9 cellular contexts compared by ENCODE assay signal in genomic region chr4:3304831-3305609, GRCh38. TPM values are rescaled to one million over a fixed set of nuclear protein-coding genes. Genes with fewer than 3 reads are reported as not detected.
DNase-seq lines count a peak whose midpoint lies in the region; ATAC-seq, FAIRE-seq and TF ChIP-seq lines count a peak whose summit lies in the region.
"Had no signal": no experiment of that assay in that cellular context is flagged by ENCODE, and none has a peak within 500 bp of the region (broad histone marks: within the 10 kb centered on the region; RNA-seq: fewer than 3 reads in every experiment).

No MANE protein-coding gene starts in this region.

- no peak overlapping the region for H4K8ac ChIP-seq in neuronal stem cell (ENCODE audit: low read depth, low read length)

- peak overlapping the region; percentile 19; the same call in 1 of the 2 replicates for H3K4me2 ChIP-seq in OCI-LY7 (ENCODE audit: low read length)
- no peak overlapping the region for H3K4me2 ChIP-seq in neuronal stem cell (ENCODE audit: insufficient read depth, low read length, poor library complexity, severe bottlenecking)

- H3K27ac ChIP-seq in CD8-positive, alpha-beta T cell (ENCODE audit: low read depth, low read length) = no peak overlapping the region
- peak overlapping the region; percentile 12 for H3K27ac ChIP-seq in OCI-LY7 (ENCODE audit: low read depth, low read length, poor library complexity, severe bottlenecking)
- no peak overlapping the region for H3K27ac ChIP-seq in neuronal stem cell (replicated peaks; ENCODE audit: low read length)
- H3K27ac ChIP-seq in small intestine (ENCODE audit: low read depth in 1 of 2, low read length in 1 of 2) = peak overlapping the region in 1 of 2 donors; percentile 6

- no peak overlapping the region for H2BK5ac ChIP-seq in neuronal stem cell (ENCODE audit: low read length)

- CTCF ChIA-PET in CD8-positive, alpha-beta T cell (lab: Charles Lee) = interaction anchor here (0.8 kb wide), 1 partner anchor 376 kb away, joined by 3 read pairs; no protein-coding TSS in a partner anchor
- CTCF ChIA-PET in OCI-LY7 (lab: Charles Lee; ENCODE audit: unreplicated experiment) = no interaction called here

- DNase-seq in CD8-positive, alpha-beta T cell = peak in 1 of 7 experiments; percentile 7
- no peak for DNase-seq in OCI-LY7 (ENCODE audit: low spot score)
- DNase-seq in fibroblast of pulmonary artery (ENCODE audit: low read depth) = peak; percentile 49
- DNase-seq in neuronal stem cell (ENCODE audit: low spot score) = no peak
- DNase-seq in HFFc6 = no peak
- no peak for DNase-seq in NOMO-1 treated with dmso at 0.1 percent for 144 hours (lab: John Stamatoyannopoulos, UW; ENCODE audit: unreplicated experiment)
- no peak for DNase-seq in small intestine
- DNase-seq: activated CD4-positive, alpha-beta T cell treated with anti-CD3 and anti-CD28 coated beads for 1 hour had no signal

- no peaks in the 10 kb centered on the region for H3K9me2 ChIP-seq in OCI-LY7 (ENCODE audit: insufficient read depth, low read length)

- no peak overlapping the region for H3K9ac ChIP-seq in neuronal stem cell (ENCODE audit: low read depth, low read length, poor library complexity)

- no TSS peak for BruUV-seq in OCI-LY7 (replicated peaks; lab: Mats Ljungman, UMichigan)

- TF ChIP-seq POLR2A in GM18505 (IDR thresholded peaks at IDR 0.05; ENCODE audit: borderline replicate concordance, extremely low read depth, insufficient read depth, insufficient read length) = no peak

- no peaks in the 10 kb centered on the region for H3K36me3 ChIP-seq in CD8-positive, alpha-beta T cell (ENCODE audit: insufficient read depth, low read length)
- H3K36me3 ChIP-seq in OCI-LY7 (ENCODE audit: insufficient read depth, low read length) = no peaks in the 10 kb centered on the region
- no peaks in the 10 kb centered on the region for H3K36me3 ChIP-seq in neuronal stem cell (replicated peaks in 1 of 2; ENCODE audit: control insufficient read depth in 2 of 2, insufficient read depth in 2 of 2, low read length in 2 of 2)
- no peaks in the 10 kb centered on the region for H3K36me3 ChIP-seq in small intestine (ENCODE audit: control insufficient read depth in 2 of 2, insufficient read depth in 2 of 2, low read length in 2 of 2)

- peak overlapping the region; percentile 34 for H2AK5ac ChIP-seq in neuronal stem cell (ENCODE audit: low read depth, low read length)

- peak overlapping the region; percentile 92 for H3K18ac ChIP-seq in neuronal stem cell (ENCODE audit: low read length)

- H2AFZ ChIP-seq in OCI-LY7 (ENCODE audit: low read length) (peak overlapping the region; percentile 91), neuronal stem cell (ENCODE audit: low read length) (no peak overlapping the region)

- no peaks in the 10 kb centered on the region for H4K20me1 ChIP-seq in OCI-LY7 (ENCODE audit: insufficient read depth, low read length)

- FAIRE-seq in small intestine (lab: Jason Lieb, UNC) = no peak

- peaks cover 11% of the 10 kb centered on the region for H3K79me1 ChIP-seq in neuronal stem cell (ENCODE audit: low read depth, low read length)

- no peaks in the 10 kb centered on the region for H3K9me3 ChIP-seq in CD8-positive, alpha-beta T cell (ENCODE audit: low read length)
- no peaks in the 10 kb centered on the region for H3K9me3 ChIP-seq in OCI-LY7 (ENCODE audit: low read length)
- no peaks in the 10 kb centered on the region for H3K9me3 ChIP-seq in neuronal stem cell (replicated peaks in 1 of 2; ENCODE audit: control insufficient read depth in 2 of 2, insufficient read depth in 1 of 2, low read depth in 1 of 2, low read length in 2 of 2)
- H3K9me3 ChIP-seq in small intestine (ENCODE audit: control insufficient read depth, low read depth) = no peaks in the 10 kb centered on the region

- no peak for ATAC-seq in CD8-positive, alpha-beta T cell
- no peak for ATAC-seq in GM18505 (IDR thresholded peaks at IDR 0.05; ENCODE audit: unreplicated experiment)

- H3K4me3 Mint-ChIP-seq in CD8-positive, alpha-beta T cell = no peak overlapping the region
- no peak overlapping the region; the same call in 1 of the 2 replicates for H3K4me3 Mint-ChIP-seq in HFFc6

- peak overlapping the region; percentile 51 for H2BK12ac ChIP-seq in neuronal stem cell (ENCODE audit: low read length)

- no CpG with 5 or more reads among the region's 25 CpGs for WGBS in neuronal stem cell (ENCODE audit: extremely low coverage in 2 of 2, insufficient read length in 2 of 2, insufficient replicate concordance in 1 of 2), 2 donors
- WGBS in small intestine, 3 donors = 64 to 86% (median 78%) methylated on average over 25 of the region's 25 CpGs

- intact Hi-C loops in CD8-positive, alpha-beta T cell (cut with DNase I, micrococcal nuclease) = loop anchor here in 1 of 2 experiments (1.0 kb wide), 1 partner anchor 39 kb away; no protein-coding TSS in a partner anchor
- intact Hi-C loops in OCI-LY7 (cut with micrococcal nuclease; ENCODE audit: unreplicated experiment) = no loop called here

- H3K27ac Mint-ChIP-seq in CD8-positive, alpha-beta T cell = peak overlapping the region; percentile 64
- H3K27ac Mint-ChIP-seq in HFFc6 = no peak overlapping the region; the same call in 1 of the 2 replicates

- no peak overlapping the region for H3K4ac ChIP-seq in neuronal stem cell (ENCODE audit: low read length)

- peaks cover 53% of the 10 kb centered on the region for H3K4me1 ChIP-seq in CD8-positive, alpha-beta T cell (ENCODE audit: insufficient read depth, low read length)
- H3K4me1 ChIP-seq in OCI-LY7 (ENCODE audit: insufficient read depth, low read length, poor library complexity, severe bottlenecking) (peaks cover 29% of the 10 kb centered on the region), neuronal stem cell (ENCODE audit: control insufficient read depth in 2 of 2, insufficient read depth in 1 of 2, low read depth in 1 of 2, low read length in 2 of 2) (peaks cover 44 to 49% of the 10 kb centered on the region in 2 donors), small intestine (ENCODE audit: control insufficient read depth in 2 of 2, insufficient read depth in 1 of 2, low read depth in 1 of 2, low read length in 1 of 2) (peaks cover 0 to 2% of the 10 kb centered on the region in 2 donors)

- H3K36me3 Mint-ChIP-seq in CD8-positive, alpha-beta T cell = no peaks in the 10 kb centered on the region
- H3K36me3 Mint-ChIP-seq in HFFc6 (ENCODE audit: low read depth) = no peaks in the 10 kb centered on the region

- TF ChIP-seq CTCF in CD8-positive, alpha-beta T cell (IDR thresholded peaks at IDR 0.05) = no peak
- no peak for TF ChIP-seq CTCF in OCI-LY7 (conservative IDR thresholded peaks at IDR 0.05; ENCODE audit: low read length)
- no peak for TF ChIP-seq CTCF in fibroblast of pulmonary artery (IDR thresholded peaks at IDR 0.05; ENCODE audit: low read length, missing control alignments)
- TF ChIP-seq CTCF in HFFc6 (IDR thresholded peaks at IDR 0.05) = no peak

- H3K79me2 ChIP-seq in OCI-LY7 (ENCODE audit: insufficient read depth, low read depth, low read length) = no peaks in the 10 kb centered on the region

- no peak overlapping the region for H2BK120ac ChIP-seq in neuronal stem cell (ENCODE audit: low read depth, low read length)

- H3K23ac ChIP-seq in neuronal stem cell (ENCODE audit: low read depth, low read length, poor library complexity) = peak overlapping the region; percentile 38

- H3K27me3 ChIP-seq in CD8-positive, alpha-beta T cell (ENCODE audit: insufficient read depth, low read length) = no peaks in the 10 kb centered on the region
- H3K27me3 ChIP-seq in neuronal stem cell (ENCODE audit: control insufficient read depth in 3 of 3, insufficient read depth in 3 of 3, low read depth in 1 of 3, low read length in 3 of 3) (no peaks in the 10 kb centered on the region), small intestine (ENCODE audit: control insufficient read depth in 2 of 2, insufficient read depth in 2 of 2, low read length in 2 of 2) (no peaks in the 10 kb centered on the region)

- peak overlapping the region; percentile 23 for H3K14ac ChIP-seq in neuronal stem cell (ENCODE audit: low read length)

- POLR2A ChIA-PET in CD8-positive, alpha-beta T cell (lab: Charles Lee) = interaction anchor here (0.6 to 1.7 kb wide), 2 partner anchors 12 to 943 kb away, joined by 3 to 4 read pairs; partner anchors contain the start of gene RGS12
- POLR2A ChIA-PET in OCI-LY7 (lab: Charles Lee) = no interaction called here

- peaks cover 17% of the 10 kb centered on the region for H3K27me3 Mint-ChIP-seq in CD8-positive, alpha-beta T cell (ENCODE audit: low read depth)
- no peaks in the 10 kb centered on the region; the same call in 1 of the 2 replicates for H3K27me3 Mint-ChIP-seq in HFFc6 (ENCODE audit: insufficient read depth)

- H3K4me1 Mint-ChIP-seq in CD8-positive, alpha-beta T cell (ENCODE audit: low read depth) = peaks cover 60% of the 10 kb centered on the region
- peaks cover 21% of the 10 kb centered on the region for H3K4me1 Mint-ChIP-seq in HFFc6 (ENCODE audit: low read depth)

- no peak overlapping the region for H2BK15ac ChIP-seq in neuronal stem cell (ENCODE audit: low read length)

- no peaks in the 10 kb centered on the region for H3K9me3 Mint-ChIP-seq in CD8-positive, alpha-beta T cell
- no peaks in the 10 kb centered on the region for H3K9me3 Mint-ChIP-seq in HFFc6

- peak overlapping the region; percentile 5 for H3K4me3 ChIP-seq in CD8-positive, alpha-beta T cell (ENCODE audit: low read depth, low read length)
- no peak overlapping the region for H3K4me3 ChIP-seq in OCI-LY7 (ENCODE audit: low read depth, low read length, poor library complexity, severe bottlenecking)
- H3K4me3 ChIP-seq in fibroblast of pulmonary artery (replicated peaks; ENCODE audit: low read depth, low read length) = no peak overlapping the region
- no peak overlapping the region for H3K4me3 ChIP-seq in neuronal stem cell (ENCODE audit: low read length in 2 of 2)
- H3K4me3 ChIP-seq in small intestine (ENCODE audit: low read depth in 1 of 2, low read length in 2 of 2) = no peak overlapping the region

- no peak overlapping the region for H4K91ac ChIP-seq in neuronal stem cell (ENCODE audit: low read depth, low read length, poor library complexity)

RNA-seq across cellular contexts. Expression of gene RGS12, which starts 12.2 kb away (rescaled TPM):
- total RNA-seq in CD8-positive, alpha-beta T cell = 1 to 10 TPM; 4.4 to 7.6 TPM
- total RNA-seq in OCI-LY7 (2014; rRNA removed; shearing (Covaris generic)) = 6.4 and 9.4 TPM in 2 replicates
- total RNA-seq in OCI-LY7 (2022) = 5.2 and 6.5 TPM in 2 replicates
- polyA plus RNA-seq in neuronal stem cell (2013, experiment 1 of 2) = 26.5 TPM
- 27.6 TPM for polyA plus RNA-seq in neuronal stem cell (2013, experiment 2 of 2)
- total RNA-seq in HFFc6 (2021; fragmentation: NEBNext Ultra II Directional; extraction: Animal tissue kit (Norgen Biotek cat#: 25700)) = 10 to 100 TPM in 4 of 6 experiments, 1 to 10 TPM in 2; 8.5 to 15.2 (median 12.1) TPM
- 10 to 100 TPM in 2 of 3 donors, 1 to 10 TPM in 1; 6.5 to 14.1 (median 11.1) TPM for polyA plus RNA-seq in small intestine

RNA-seq across cellular contexts. Expression of gene MSANTD1, which starts 56.1 kb away (rescaled TPM):
- under 1 TPM; 0.39 to 0.76 TPM for total RNA-seq in CD8-positive, alpha-beta T cell
- 0.08 and 0.13 TPM in 2 replicates for total RNA-seq in OCI-LY7 (2014; rRNA removed; shearing (Covaris generic))
- total RNA-seq in OCI-LY7 (2022) = 0.53 and 1.0 TPM in 2 replicates
- 0.13 TPM for polyA plus RNA-seq in neuronal stem cell (2013, experiment 1 of 2)
- polyA plus RNA-seq in neuronal stem cell (2013, experiment 2 of 2) = 0.12 TPM
- total RNA-seq in HFFc6 (2021; fragmentation: NEBNext Ultra II Directional; extraction: Animal tissue kit (Norgen Biotek cat#: 25700)) = under 1 TPM; 0.09 to 0.35 (median 0.12) TPM
- polyA plus RNA-seq in small intestine = under 1 TPM; 0.27 to 0.45 (median 0.28) TPM
